11 cellular contexts compared by ENCODE assay signal in the genomic region with DNA sequence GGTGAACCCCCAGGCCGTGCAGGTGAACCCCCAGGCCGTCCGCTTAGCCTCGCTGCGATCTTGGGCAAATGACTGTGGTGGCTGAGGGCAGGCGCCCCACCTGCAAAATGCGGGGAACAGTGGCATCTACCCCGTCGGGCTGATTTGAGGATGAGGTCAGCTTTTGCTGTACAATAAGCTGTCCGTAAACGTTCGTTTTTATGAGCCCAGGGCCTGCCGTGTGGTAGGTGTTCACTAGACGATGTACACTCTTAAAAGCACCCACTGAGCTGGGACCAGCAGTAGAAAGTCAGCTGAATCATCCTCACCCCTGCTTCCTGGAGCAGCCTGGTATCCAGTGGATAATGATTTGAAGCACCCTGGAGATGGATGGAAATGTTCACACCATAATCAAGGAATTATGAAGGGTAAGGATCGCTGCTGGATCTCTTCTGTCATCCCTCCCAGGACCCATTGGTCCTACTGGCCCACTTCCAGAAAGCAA. TPM values are rescaled to one million over a fixed set of nuclear protein-coding genes. Genes with fewer than 3 reads are reported as not detected.
A peak's percentile ranks its signal among the peaks of the same experiment; 100 is the strongest.
DNase-seq lines count a peak whose midpoint lies in the region; ATAC-seq and TF ChIP-seq lines count a peak whose summit lies in the region.
"Had no signal": no experiment of that assay in that cellular context is flagged by ENCODE, and none has a peak within 500 bp of the region (broad histone marks: within the 10 kb centered on the region; RNA-seq: fewer than 3 reads in every experiment).

No MANE protein-coding gene starts in this region.

- H3K27me3 Mint-ChIP-seq in activated naive CD4-positive, alpha-beta T cell treated with anti-CD3 and anti-CD28 coated beads, Interleukin-2, amount 10 ng/mL, durations not matched to agents 7 days and 5 days, result peaks cover 75% of the 10 kb centered on the region
- peaks cover 58% of the 10 kb centered on the region for H3K27me3 Mint-ChIP-seq in WTC11 (ENCODE audit: low read depth)
- peaks cover 49% of the 10 kb centered on the region for H3K27me3 Mint-ChIP-seq in endodermal cell (ENCODE audit: insufficient read depth)

- CTCF ChIA-PET in activated naive CD4-positive, alpha-beta T cell treated with anti-CD3 and anti-CD28 coated beads, Interleukin-2, amount 10 ng/mL, durations not matched to agents 7 days and 5 days (lab: Charles Lee), result interaction anchor here (0.6 kb wide), 1 partner anchor 12 kb away, joined by 3 read pairs; no protein-coding TSS in a partner anchor
- CTCF ChIA-PET in WTC11 (lab: Charles Lee), result no interaction called here

- H3K9me3 ChIP-seq in endodermal cell (ENCODE audit: control insufficient read depth, low read length) (no peaks in the 10 kb centered on the region), stomach (no peaks in the 10 kb centered on the region)

- H3K27me3 ChIP-seq in endodermal cell (ENCODE audit: control insufficient read depth, insufficient read depth, low read length, poor library complexity, severe bottlenecking) (peaks cover 22% of the 10 kb centered on the region), stomach (peaks cover 0 to 65% (median 11%) of the 10 kb centered on the region in 3 donors)

- 86 to 94% methylated on average over 14 to 15 of the region's 15 CpGs for WGBS in endodermal cell (ENCODE audit: insufficient coverage in 1 of 2, insufficient read length in 1 of 2), 2 experiments
- WGBS in stomach, 5 donors, result 87 to 94% (median 94%) methylated on average over 10 to 15 of the region's 15 CpGs

- H3K36me3 ChIP-seq in endodermal cell (ENCODE audit: control insufficient read depth, insufficient read depth, low read length) (no peaks in the 10 kb centered on the region), stomach (no peaks in the 10 kb centered on the region)

- H3K4me1 ChIP-seq in endodermal cell (ENCODE audit: control insufficient read depth, insufficient read depth, low read length) (no peaks in the 10 kb centered on the region), stomach (peaks cover 8 to 19% (median 15%) of the 10 kb centered on the region in 4 donors)

- H3K9ac ChIP-seq in endodermal cell (ENCODE audit: extremely low read depth, low read length, poor library complexity, severe bottlenecking), result no peak overlapping the region

- H3K27ac Mint-ChIP-seq in activated naive CD4-positive, alpha-beta T cell treated with anti-CD3 and anti-CD28 coated beads, Interleukin-2, amount 10 ng/mL, durations not matched to agents 7 days and 5 days, result no peak overlapping the region
- H3K27ac Mint-ChIP-seq in WTC11 (no peak overlapping the region), endodermal cell (no peak overlapping the region)

- no peak for DNase-seq in activated naive CD4-positive, alpha-beta T cell treated with anti-CD3 and anti-CD28 coated beads, Interleukin-2, amount 10 ng/mL, durations not matched to agents 7 days and 5 days
- no peak for DNase-seq in activated naive CD4-positive, alpha-beta T cell treated with Interleukin-2 at 50 U/mL for 16 hours
- no peak for DNase-seq in WTC11 (ENCODE audit: low spot score)
- DNase-seq in endodermal cell, result peak; percentile 24
- peak; percentile 18 for DNase-seq in stomach
- DNase-seq in islet precursor cell, result no peak
- DNase-seq in G401 (ENCODE audit: low spot score), result no peak
- DNase-seq: activated naive CD4-positive, alpha-beta T cell treated with anti-CD3 and anti-CD28 coated beads, Interleukin-2, amount 50 U/mL, for 16 hours; effector memory CD4-positive, alpha-beta T cell; SIG-M5 had no signal

- H3K27ac ChIP-seq in endodermal cell (ENCODE audit: low read depth, low read length) (no peak overlapping the region), stomach (no peak overlapping the region)

- in situ Hi-C loops in G401 (cut with HindIII; ENCODE audit: low sequenced_read_pairs), result no loop called here

- H3K4me3 ChIP-seq in endodermal cell (ENCODE audit: low read length) (no peak overlapping the region), stomach (peak overlapping the region in 1 of 4 donors; percentile 50)

- TF ChIP-seq CTCF in WTC11 (IDR thresholded peaks at IDR 0.05) (no peak), endodermal cell (conservative IDR thresholded peaks at IDR 0.05) (no peak), stomach (IDR thresholded peaks at IDR 0.05) (no peak)

- H3K36me3 Mint-ChIP-seq in activated naive CD4-positive, alpha-beta T cell treated with anti-CD3 and anti-CD28 coated beads, Interleukin-2, amount 10 ng/mL, durations not matched to agents 7 days and 5 days, result no peaks in the 10 kb centered on the region
- H3K36me3 Mint-ChIP-seq in WTC11 (no peaks in the 10 kb centered on the region), endodermal cell (ENCODE audit: low read depth) (no peaks in the 10 kb centered on the region)

- intact Hi-C loops in stomach (cut with DNase I; ENCODE audit: low total_unique reads), result no loop called here

- H3K4me1 Mint-ChIP-seq in activated naive CD4-positive, alpha-beta T cell treated with anti-CD3 and anti-CD28 coated beads, Interleukin-2, amount 10 ng/mL, durations not matched to agents 7 days and 5 days, result peaks cover 9% of the 10 kb centered on the region
- H3K4me1 Mint-ChIP-seq in WTC11 (peaks cover 17% of the 10 kb centered on the region), endodermal cell (peaks cover 4% of the 10 kb centered on the region)

- ATAC-seq in WTC11, result no peak
- no peak for ATAC-seq in GM21447 (IDR thresholded peaks at IDR 0.05; ENCODE audit: unreplicated experiment)

- TF ChIP-seq EP300 in stomach (IDR thresholded peaks at IDR 0.05), result no peak

- H3K9me3 Mint-ChIP-seq in activated naive CD4-positive, alpha-beta T cell treated with anti-CD3 and anti-CD28 coated beads, Interleukin-2, amount 10 ng/mL, durations not matched to agents 7 days and 5 days, result no peaks in the 10 kb centered on the region
- no peaks in the 10 kb centered on the region for H3K9me3 Mint-ChIP-seq in WTC11
- H3K9me3 Mint-ChIP-seq in endodermal cell, result no peaks in the 10 kb centered on the region

- TF ChIP-seq POLR2A in stomach (IDR thresholded peaks at IDR 0.05), result no peak

- peak overlapping the region; percentile 41 for H3K4me3 Mint-ChIP-seq in activated naive CD4-positive, alpha-beta T cell treated with anti-CD3 and anti-CD28 coated beads, Interleukin-2, amount 10 ng/mL, durations not matched to agents 7 days and 5 days
- H3K4me3 Mint-ChIP-seq in WTC11 (peak overlapping the region; percentile 58), endodermal cell (peak overlapping the region; percentile 47)

- POLR2A ChIA-PET in WTC11 (lab: Charles Lee), result no interaction called here

TF ChIP-seq in WTC11, 78 proteins besides CTCF, POLR2A, EP300 and RAD21:
- TF ChIP-seq MXD4 (CRISPR knock-in tag; IDR thresholded peaks at IDR 0.05; ENCODE audit: borderline replicate concordance), result no peak
- TF ChIP-seq, protein P1, sequence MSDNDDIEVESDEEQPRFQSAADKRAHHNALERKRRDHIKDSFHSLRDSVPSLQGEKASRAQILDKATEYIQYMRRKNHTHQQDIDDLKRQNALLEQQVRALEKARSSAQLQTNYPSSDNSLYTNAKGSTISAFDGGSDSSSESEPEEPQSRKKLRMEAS (CRISPR knock-in tag; IDR thresholded peaks at IDR 0.05), result 0 out of 2 replicates have a peak, but pooled peaks have one; percentile 2
- TF ChIP-seq GRHL2 (CRISPR knock-in tag; IDR thresholded peaks at IDR 0.05; ENCODE audit: insufficient replicate concordance, severe bottlenecking), result no peak

RNA-seq across cellular contexts. Expression of a gene that starts 0.9 kb away (rescaled TPM):
- total RNA-seq in WTC11 (2021) (2.9 to 3.8 TPM (median 3.8 TPM) in 3 replicates), endodermal cell (1 to 10 TPM; 6.6 to 9.8 TPM), stomach (10 to 100 TPM in 4 of 5 donors, 1 to 10 TPM in 1; 2.9 to 91.5 (median 24.4) TPM)
- 4.2 TPM for polyA plus RNA-seq in endodermal cell (2013, experiment 1 of 2)
- 4.7 TPM for polyA plus RNA-seq in endodermal cell (2013, experiment 2 of 2)
- 10 to 100 TPM in 1 of 3 donors, 1 to 10 TPM in 2; 2.8 to 14.4 (median 8.2) TPM for polyA plus RNA-seq in stomach
- 0.06 and 0.37 TPM in 2 replicates for total RNA-seq in G401 (2014; rRNA removed; shearing (Covaris generic))

Comparison
In these comparisons a context has a peak if more than half of its experiments do, and no peak if none do; other contexts are left out.
1. DNase-seq: peak in endodermal cell (single experiment) and stomach (single experiment); none in activated naive CD4-positive, alpha-beta T cell treated with anti-CD3 and anti-CD28 coated beads, Interleukin-2, amount 10 ng/mL, durations not matched to agents 7 days and 5 days (single experiment), activated naive CD4-positive, alpha-beta T cell treated with Interleukin-2 at 50 U/mL for 16 hours (single experiment), WTC11 (single experiment), islet precursor cell (single experiment) and G401 (single experiment).
2. Peak in every context shown above with its lines, with median percentiles within 50 percentile points of each other: H3K4me3 Mint-ChIP-seq.